ENCODE assay signal across 24 cellular contexts in genomic region chr4:89259435-89260028, GRCh38. TPM values are rescaled to one million over a fixed set of nuclear protein-coding genes. Genes with fewer than 3 reads are reported as not detected.
DNase-seq lines count a peak whose midpoint lies in the region; ATAC-seq and TF ChIP-seq lines count a peak whose summit lies in the region.
"Had no signal": no experiment of that assay in that cellular context is flagged by ENCODE, and none has a peak within 500 bp of the region (broad histone marks: within the 10 kb centered on the region; RNA-seq: fewer than 3 reads in every experiment).

No MANE protein-coding gene starts in this region.

- no peak overlapping the region for H3K4me3 Mint-ChIP-seq in activated CD4-positive, alpha-beta T cell treated with anti-CD3 and anti-CD28 coated beads for 36 hours
- peak overlapping the region in 3 of 7 donors; percentile 7 to 12 (median 9) for H3K4me3 Mint-ChIP-seq in CD8-positive, alpha-beta memory T cell
- H3K4me3 Mint-ChIP-seq in activated CD4-positive, alpha-beta memory T cell treated with anti-CD3 and anti-CD28 coated beads, Interleukin-2, amount 10 ng/mL, durations not matched to agents 7 days and 5 days = no peak overlapping the region
- no peak overlapping the region for H3K4me3 Mint-ChIP-seq in Calu3 (ENCODE audit: low read depth, unreplicated experiment)
- H3K4me3 Mint-ChIP-seq in MCF 10A (ENCODE audit: unreplicated experiment) = no peak overlapping the region

- H3K36me3 ChIP-seq in CD8-positive, alpha-beta memory T cell (ENCODE audit: insufficient read depth, low read length) = no peaks in the 10 kb centered on the region
- H3K36me3 ChIP-seq: spleen, stomach, tibial nerve had no signal

- DNase-seq in activated CD4-positive, alpha-beta T cell treated with anti-CD3 and anti-CD28 coated beads for 36 hours = no peak
- no peak for DNase-seq in activated CD4-positive, alpha-beta T cell treated with anti-CD3 and anti-CD28 coated beads, Interleukin-2, amount 50 U/mL, for 4 hours
- DNase-seq in CD8-positive, alpha-beta memory T cell = no peak
- DNase-seq in activated CD4-positive, alpha-beta memory T cell treated with anti-CD3 and anti-CD28 coated beads, Interleukin-2, amount 10 ng/mL, durations not matched to agents 7 days and 5 days = no peak
- DNase-seq in right cardiac atrium (no peak), Calu3 (no peak), MCF 10A (ENCODE audit: unreplicated experiment) (no peak), NCI-H146 treated with DMSO at 0.1 percent for 48 hours (lab: John Stamatoyannopoulos, UW; ENCODE audit: unreplicated experiment) (no peak)
- DNase-seq: activated CD4-positive, CD25-positive, alpha-beta regulatory T cell treated with anti-CD3 and anti-CD28 coated beads, Interleukin-2, amount 50 U/mL, for 72 hours; activated CD8-positive, alpha-beta memory T cell treated with anti-CD3 and anti-CD28 coated beads, Interleukin-2, amount 50 U/mL, for 4 hours; activated gamma-delta T cell; aorta; DMS79; erythroblast; foreskin keratinocyte; KBM-7; NCI-H1694; NCI-H774; spleen; stimulated activated CD4-positive, alpha-beta T cell treated with anti-CD3 and anti-CD28 coated beads, Interleukin-4, amount 100 ng/mL, for 1 hour; stomach had no signal

- BruUV-seq in Calu3 (replicated peaks; lab: Mats Ljungman, UMichigan) (no TSS peak), MCF 10A (replicated peaks; lab: Mats Ljungman, UMichigan) (no TSS peak)

- H3K4me1 Mint-ChIP-seq in activated CD4-positive, alpha-beta T cell treated with anti-CD3 and anti-CD28 coated beads for 36 hours = peaks cover 87% of the 10 kb centered on the region
- peaks cover 87 to 99% (median 97%) of the 10 kb centered on the region in 3 donors for H3K4me1 Mint-ChIP-seq in CD8-positive, alpha-beta memory T cell
- H3K4me1 Mint-ChIP-seq in activated CD4-positive, alpha-beta memory T cell treated with anti-CD3 and anti-CD28 coated beads, Interleukin-2, amount 10 ng/mL, durations not matched to agents 7 days and 5 days = peaks cover 85% of the 10 kb centered on the region
- H3K4me1 Mint-ChIP-seq in Calu3 (ENCODE audit: low read depth, unreplicated experiment) = no peaks in the 10 kb centered on the region
- no peaks in the 10 kb centered on the region for H3K4me1 Mint-ChIP-seq in MCF 10A (ENCODE audit: insufficient read depth, unreplicated experiment)

- H3K27ac ChIP-seq in CD8-positive, alpha-beta memory T cell (ENCODE audit: low read depth, low read length) = no peak overlapping the region
- H3K27ac ChIP-seq in right cardiac atrium (ENCODE audit: low read length) = peak overlapping the region; percentile 71
- H3K27ac ChIP-seq: 22Rv1, foreskin keratinocyte, spleen, stomach, tibial nerve had no signal

- 83% methylated on average over 4 of the region's 4 CpGs for WGBS in right cardiac atrium

- no peak for ATAC-seq in activated CD4-positive, alpha-beta T cell treated with anti-CD3 and anti-CD28 coated beads for 36 hours
- no peak for ATAC-seq in right cardiac atrium
- ATAC-seq: foreskin keratinocyte had no signal

- peak overlapping the region; percentile 22 for H3K27ac Mint-ChIP-seq in activated CD4-positive, alpha-beta T cell treated with anti-CD3 and anti-CD28 coated beads for 36 hours
- H3K27ac Mint-ChIP-seq in CD8-positive, alpha-beta memory T cell = peak overlapping the region; percentile 15 to 91 (median 86)
- peak overlapping the region; percentile 4 for H3K27ac Mint-ChIP-seq in activated CD4-positive, alpha-beta memory T cell treated with anti-CD3 and anti-CD28 coated beads, Interleukin-2, amount 10 ng/mL, durations not matched to agents 7 days and 5 days
- H3K27ac Mint-ChIP-seq in Calu3 (ENCODE audit: unreplicated experiment) (no peak overlapping the region), MCF 10A (ENCODE audit: low read depth, unreplicated experiment) (no peak overlapping the region)

- H3K4me1 ChIP-seq in CD8-positive, alpha-beta memory T cell (ENCODE audit: insufficient read depth, low read length) = peaks cover 75% of the 10 kb centered on the region
- H3K4me1 ChIP-seq in right cardiac atrium (ENCODE audit: control insufficient read depth, insufficient read depth, low read length) = peaks cover 8% of the 10 kb centered on the region
- H3K4me1 ChIP-seq: foreskin keratinocyte, tibial nerve had no signal

- H3K27me3 Mint-ChIP-seq in activated CD4-positive, alpha-beta T cell treated with anti-CD3 and anti-CD28 coated beads for 36 hours = no peaks in the 10 kb centered on the region
- peaks cover 0 to 3% of the 10 kb centered on the region in 2 donors for H3K27me3 Mint-ChIP-seq in CD8-positive, alpha-beta memory T cell
- no peaks in the 10 kb centered on the region for H3K27me3 Mint-ChIP-seq in activated CD4-positive, alpha-beta memory T cell treated with anti-CD3 and anti-CD28 coated beads, Interleukin-2, amount 10 ng/mL, durations not matched to agents 7 days and 5 days
- H3K27me3 Mint-ChIP-seq in Calu3 (ENCODE audit: unreplicated experiment) = no peaks in the 10 kb centered on the region
- H3K27me3 Mint-ChIP-seq in MCF 10A (ENCODE audit: insufficient read depth, unreplicated experiment) = no peaks in the 10 kb centered on the region

- peaks cover 11% of the 10 kb centered on the region for H3K9me3 Mint-ChIP-seq in activated CD4-positive, alpha-beta T cell treated with anti-CD3 and anti-CD28 coated beads for 36 hours (ENCODE audit: low read depth)
- no peaks in the 10 kb centered on the region for H3K9me3 Mint-ChIP-seq in CD8-positive, alpha-beta memory T cell
- H3K9me3 Mint-ChIP-seq in activated CD4-positive, alpha-beta memory T cell treated with anti-CD3 and anti-CD28 coated beads, Interleukin-2, amount 10 ng/mL, durations not matched to agents 7 days and 5 days = no peaks in the 10 kb centered on the region
- H3K9me3 Mint-ChIP-seq in Calu3 (ENCODE audit: low read depth, unreplicated experiment) = peaks cover 2% of the 10 kb centered on the region
- H3K9me3 Mint-ChIP-seq in MCF 10A (ENCODE audit: unreplicated experiment) = no peaks in the 10 kb centered on the region

- H3K36me3 Mint-ChIP-seq in activated CD4-positive, alpha-beta T cell treated with anti-CD3 and anti-CD28 coated beads for 36 hours (ENCODE audit: low read depth) = peaks cover 14% of the 10 kb centered on the region
- H3K36me3 Mint-ChIP-seq in CD8-positive, alpha-beta memory T cell = peaks cover 3 to 12% (median 4%) of the 10 kb centered on the region in 3 donors
- peaks cover 70% of the 10 kb centered on the region for H3K36me3 Mint-ChIP-seq in activated CD4-positive, alpha-beta memory T cell treated with anti-CD3 and anti-CD28 coated beads, Interleukin-2, amount 10 ng/mL, durations not matched to agents 7 days and 5 days (ENCODE audit: low read depth)
- H3K36me3 Mint-ChIP-seq in Calu3 (ENCODE audit: insufficient read depth, unreplicated experiment) (no peaks in the 10 kb centered on the region), MCF 10A (ENCODE audit: insufficient read depth, unreplicated experiment) (no peaks in the 10 kb centered on the region)

- H3K9me3 ChIP-seq in CD8-positive, alpha-beta memory T cell (ENCODE audit: low read length) = no peaks in the 10 kb centered on the region
- no peaks in the 10 kb centered on the region for H3K9me3 ChIP-seq in right cardiac atrium (ENCODE audit: control insufficient read depth, low read length)
- H3K9me3 ChIP-seq: spleen, stomach, tibial nerve had no signal

- POLR2A ChIA-PET in activated CD4-positive, alpha-beta T cell treated with anti-CD3 and anti-CD28 coated beads for 36 hours (lab: Charles Lee) = interaction anchor here (1.2 kb wide), 1 partner anchor 35 kb away, joined by 4 read pairs; no protein-coding TSS in a partner anchor
- POLR2A ChIA-PET in CD8-positive, alpha-beta memory T cell (lab: Charles Lee) = interaction anchor here (0.6 kb wide), 1 partner anchor 23 kb away, joined by 6 read pairs; no protein-coding TSS in a partner anchor
- POLR2A ChIA-PET in activated CD4-positive, alpha-beta memory T cell treated with anti-CD3 and anti-CD28 coated beads, Interleukin-2, amount 10 ng/mL, durations not matched to agents 7 days and 5 days (lab: Charles Lee) = interaction anchor here (0.6 to 2.6 kb wide), 15 partner anchors 8 to 48 kb away, joined by 3 to 9 read pairs (median 4); partner anchors contain the start of gene GPRIN3
- POLR2A ChIA-PET in MCF 10A (lab: Yijun Ruan, JAX) = interaction anchor here (0.7 to 0.8 kb wide), 2 partner anchors 9 to 173 kb away, joined by 3 read pairs; no protein-coding TSS in a partner anchor

- intact Hi-C loops in activated CD4-positive, alpha-beta T cell treated with anti-CD3 and anti-CD28 coated beads for 36 hours (cut with DNase I, micrococcal nuclease) = loop anchor here in 1 of 2 experiments (5.0 kb wide), 1 partner anchor 33 kb away; no protein-coding TSS in a partner anchor
- intact Hi-C loops in right cardiac atrium (cut with DNase I) (no loop called here), Calu3 (cut with micrococcal nuclease; ENCODE audit: unreplicated experiment) (loop anchor here (5.0 to 10.0 kb wide), 2 partner anchors 48 to 175 kb away; partner anchors contain the start of gene GPRIN3), MCF 10A (cut with micrococcal nuclease) (no loop called here)

- CTCF ChIA-PET in activated CD4-positive, alpha-beta T cell treated with anti-CD3 and anti-CD28 coated beads for 36 hours (lab: Charles Lee) = interaction anchor here (1.0 to 4.6 kb wide), 11 partner anchors 10 to 92 kb away, joined by 3 to 43 read pairs (median 6); no protein-coding TSS in a partner anchor
- CTCF ChIA-PET in CD8-positive, alpha-beta memory T cell (lab: Charles Lee) = interaction anchor here (0.7 to 6.1 kb wide), 9 partner anchors 12 to 121 kb away, joined by 3 to 72 read pairs (median 4); no protein-coding TSS in a partner anchor
- CTCF ChIA-PET in activated CD4-positive, alpha-beta memory T cell treated with anti-CD3 and anti-CD28 coated beads, Interleukin-2, amount 10 ng/mL, durations not matched to agents 7 days and 5 days (lab: Charles Lee) = interaction anchor here (1.5 kb wide), 1 partner anchor 33 kb away, joined by 5 read pairs; no protein-coding TSS in a partner anchor
- CTCF ChIA-PET in Calu3 (lab: Charles Lee) (interaction anchor here (1.3 kb wide), 1 partner anchor 24 kb away, joined by 5 read pairs; no protein-coding TSS in a partner anchor), MCF 10A (lab: Yijun Ruan, JAX) (interaction anchor here (0.7 to 1.2 kb wide), 3 partner anchors 13 to 96 kb away, joined by 3 to 6 read pairs (median 5); no protein-coding TSS in a partner anchor)

- no peak overlapping the region for H3K4me3 ChIP-seq in CD8-positive, alpha-beta memory T cell (ENCODE audit: low read length)
- H3K4me3 ChIP-seq in right cardiac atrium (ENCODE audit: low read length) = no peak overlapping the region
- H3K4me3 ChIP-seq: spleen, stomach, tibial nerve had no signal

- no peak for TF ChIP-seq CTCF in Calu3 (IDR thresholded peaks at IDR 0.05; ENCODE audit: unreplicated experiment)
- TF ChIP-seq CTCF in MCF 10A (IDR thresholded peaks at IDR 0.05; ENCODE audit: unreplicated experiment) = no peak

- H3K27me3 ChIP-seq in CD8-positive, alpha-beta memory T cell (ENCODE audit: insufficient read depth, low read length, poor library complexity, severe bottlenecking) = no peaks in the 10 kb centered on the region
- H3K27me3 ChIP-seq in right cardiac atrium (ENCODE audit: control insufficient read depth, insufficient read depth) = no peaks in the 10 kb centered on the region
- H3K27me3 ChIP-seq: spleen, stomach, tibial nerve had no signal

RNA-seq across cellular contexts. Expression of gene GPRIN3, which starts 48.1 kb away (rescaled TPM):
- total RNA-seq in activated CD4-positive, alpha-beta T cell treated with anti-CD3 and anti-CD28 coated beads for 36 hours = 10 to 100 TPM; 10.5 to 12.2 TPM
- 10 to 100 TPM; 15.6 to 16.2 TPM for total RNA-seq in CD8-positive, alpha-beta memory T cell
- polyA plus RNA-seq in CD8-positive, alpha-beta memory T cell = 16.5 TPM
- total RNA-seq in activated CD4-positive, alpha-beta memory T cell treated with anti-CD3 and anti-CD28 coated beads, Interleukin-2, amount 10 ng/mL, durations not matched to agents 7 days and 5 days = 100 to 1,000 TPM; 102 to 106 TPM
- total RNA-seq in right cardiac atrium = 10 to 100 TPM in 1 of 4 donors, 1 to 10 TPM in 3; 4.8 to 10.3 (median 9.0) TPM
- 2.1 TPM for polyA plus RNA-seq in right cardiac atrium
- total RNA-seq in Calu3 (2022) = 6.8 and 7.6 TPM in 2 replicates
- total RNA-seq in MCF 10A (2022) = not detected in 2 replicates
- total RNA-seq: foreskin keratinocyte had no signal
- polyA plus RNA-seq: foreskin keratinocyte, keratinocyte had no signal

Comparison
In these comparisons a context has a peak if more than half of its experiments do, and no peak if none do; other contexts are left out.
1. H3K27ac Mint-ChIP-seq: peak in activated CD4-positive, alpha-beta T cell treated with anti-CD3 and anti-CD28 coated beads for 36 hours (single experiment), CD8-positive, alpha-beta memory T cell (8 of 8) and activated CD4-positive, alpha-beta memory T cell treated with anti-CD3 and anti-CD28 coated beads, Interleukin-2, amount 10 ng/mL, durations not matched to agents 7 days and 5 days (single experiment); none in Calu3 (single experiment) and MCF 10A (single experiment).
2. RNA of gene GPRIN3, which starts 48.1 kb away (total RNA-seq): 102 to 106 TPM in activated CD4-positive, alpha-beta memory T cell treated with anti-CD3 and anti-CD28 coated beads, Interleukin-2, amount 10 ng/mL, durations not matched to agents 7 days and 5 days; 15.6 to 16.2 TPM in CD8-positive, alpha-beta memory T cell, 10.5 to 12.2 TPM in activated CD4-positive, alpha-beta T cell treated with anti-CD3 and anti-CD28 coated beads for 36 hours, 4.8 to 10.3 TPM in right cardiac atrium, 6.8 to 7.6 TPM in Calu3 and not detected in MCF 10A; every median in the first group is over 4 times any median in the second.